13 cellular contexts compared by ENCODE assay signal in genomic region chr12:75684678-75685620, GRCh38.
DNase-seq lines count a peak whose midpoint lies in the region; ATAC-seq and FAIRE-seq lines count a peak whose summit lies in the region.
"Had no signal": no experiment of that assay in that cellular context is flagged by ENCODE, and none has a peak within 500 bp of the region (broad histone marks: within the 10 kb centered on the region; RNA-seq: fewer than 3 reads in every experiment).

No MANE protein-coding gene starts in this region.

- peaks cover 1% of the 10 kb centered on the region for H3K27me3 Mint-ChIP-seq in activated CD4-positive, alpha-beta T cell treated with anti-CD3 and anti-CD28 coated beads for 36 hours

- no peaks in the 10 kb centered on the region for H3K36me3 Mint-ChIP-seq in activated CD4-positive, alpha-beta T cell treated with anti-CD3 and anti-CD28 coated beads for 36 hours (ENCODE audit: low read depth)

- POLR2A ChIA-PET in activated CD4-positive, alpha-beta T cell treated with anti-CD3 and anti-CD28 coated beads for 36 hours (lab: Charles Lee) = interaction anchor here (0.5 kb wide), 1 partner anchor 1337 kb away, joined by 3 read pairs; no protein-coding TSS in a partner anchor

- CTCF ChIA-PET in activated CD4-positive, alpha-beta T cell treated with anti-CD3 and anti-CD28 coated beads for 36 hours (lab: Charles Lee) = interaction anchor here (1.3 kb wide), 1 partner anchor 76 kb away, joined by 3 read pairs; no protein-coding TSS in a partner anchor

- DNase-seq in activated CD4-positive, alpha-beta T cell treated with anti-CD3 and anti-CD28 coated beads for 36 hours = no peak
- no peak for DNase-seq in activated CD4-positive, alpha-beta T cell treated with anti-CD3 and anti-CD28 coated beads, Interleukin-2, amount 50 U/mL, for 48 hours
- peak; percentile 65 for DNase-seq in RPMI7951 (ENCODE audit: low read depth)
- DNase-seq in fibroblast of peridontal ligament (ENCODE audit: extremely low read depth) = peak; percentile 84
- peak; percentile 13 for DNase-seq in urothelium cell line (ENCODE audit: low spot score)
- no peak for DNase-seq in Kasumi-1 (lab: John Stamatoyannopoulos, UW)
- DNase-seq in NK-92 treated with Interleukin-12 subunit alpha and Interleukin-12 subunit beta, amount 100 ng/mL, for 24 hours (lab: John Stamatoyannopoulos, UW) = no peak
- DNase-seq: KBM-7; naive thymus-derived CD4-positive, alpha-beta T cell; NCI-H82; SW 1271 had no signal

- H3K4me1 Mint-ChIP-seq in activated CD4-positive, alpha-beta T cell treated with anti-CD3 and anti-CD28 coated beads for 36 hours = peaks cover 7% of the 10 kb centered on the region
- H3K4me1 Mint-ChIP-seq: naive thymus-derived CD4-positive, alpha-beta T cell had no signal

- H3K9me3 Mint-ChIP-seq in activated CD4-positive, alpha-beta T cell treated with anti-CD3 and anti-CD28 coated beads for 36 hours (ENCODE audit: low read depth) = no peaks in the 10 kb centered on the region

- no peak for FAIRE-seq in urothelium cell line (lab: Jason Lieb, UNC)
- FAIRE-seq: A204.1 had no signal

- ATAC-seq in activated CD4-positive, alpha-beta T cell treated with anti-CD3 and anti-CD28 coated beads for 36 hours = peak; percentile 80
- no peak for ATAC-seq in HG02970 (IDR thresholded peaks at IDR 0.05; ENCODE audit: low FRiP score, unreplicated experiment)
- ATAC-seq: naive thymus-derived CD4-positive, alpha-beta T cell had no signal

- intact Hi-C loops in activated CD4-positive, alpha-beta T cell treated with anti-CD3 and anti-CD28 coated beads for 36 hours (cut with DNase I, micrococcal nuclease) = no loop called here

- H3K4me3 Mint-ChIP-seq in activated CD4-positive, alpha-beta T cell treated with anti-CD3 and anti-CD28 coated beads for 36 hours = no peak overlapping the region
- H3K4me3 Mint-ChIP-seq: naive thymus-derived CD4-positive, alpha-beta T cell had no signal

- no peak overlapping the region for H3K27ac Mint-ChIP-seq in activated CD4-positive, alpha-beta T cell treated with anti-CD3 and anti-CD28 coated beads for 36 hours
- H3K27ac Mint-ChIP-seq: naive thymus-derived CD4-positive, alpha-beta T cell had no signal

Comparison
In these comparisons a context has a peak if more than half of its experiments do, and no peak if none do; other contexts are left out.
1. DNase-seq: peak in RPMI7951 (single experiment), fibroblast of peridontal ligament (single experiment) and urothelium cell line (single experiment); none in activated CD4-positive, alpha-beta T cell treated with anti-CD3 and anti-CD28 coated beads for 36 hours (single experiment), activated CD4-positive, alpha-beta T cell treated with anti-CD3 and anti-CD28 coated beads, Interleukin-2, amount 50 U/mL, for 48 hours (0 of 2), Kasumi-1 (0 of 2) and NK-92 treated with Interleukin-12 subunit alpha and Interleukin-12 subunit beta, amount 100 ng/mL, for 24 hours (single experiment).